In the genomic region with DNA sequence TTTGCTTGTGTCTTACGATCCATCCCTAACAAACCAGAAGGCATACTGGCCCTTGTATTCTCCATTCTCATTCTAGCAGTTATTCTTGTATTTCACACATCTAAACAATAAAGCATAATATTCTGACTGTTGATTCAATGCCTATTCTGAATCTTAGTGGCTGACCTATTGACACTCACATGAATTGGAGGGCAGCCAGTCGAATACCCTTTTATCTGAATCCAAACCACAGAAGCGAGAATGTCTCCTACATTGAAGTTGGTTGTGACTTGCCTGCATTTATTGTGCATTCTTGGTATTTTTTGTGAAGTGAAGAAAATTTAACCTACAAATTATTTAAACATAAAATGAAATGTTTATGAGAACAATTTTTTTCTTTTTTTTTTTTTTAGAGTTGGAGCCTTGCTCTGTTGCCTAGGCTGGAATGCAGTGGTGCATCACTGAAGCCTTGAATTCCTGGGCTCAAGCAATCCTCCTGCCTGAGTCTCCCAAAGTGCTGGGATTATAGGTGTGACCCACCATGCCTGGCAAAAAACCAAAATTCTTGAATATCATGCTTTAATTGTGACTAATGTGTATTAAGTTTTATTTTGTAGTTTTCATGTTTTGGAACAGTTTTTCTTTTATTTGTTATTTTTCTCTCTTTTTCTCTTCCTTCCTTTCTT, we compare ENCODE assay signal across 24 cellular contexts. TPM values are rescaled to one million over a fixed set of nuclear protein-coding genes. Genes with fewer than 3 reads are reported as not detected.
DNase-seq lines count a peak whose midpoint lies in the region; ATAC-seq and TF ChIP-seq lines count a peak whose summit lies in the region.
"Had no signal": no experiment of that assay in that cellular context is flagged by ENCODE, and none has a peak within 500 bp of the region (broad histone marks: within the 10 kb centered on the region; RNA-seq: fewer than 3 reads in every experiment).

No MANE protein-coding gene starts in this region.

- H3K4me3 ChIP-seq in HEK293 (ENCODE audit: low read depth, low read length): no peak overlapping the region
- no peak overlapping the region for H3K4me3 ChIP-seq in retinal pigment epithelial cell (ENCODE audit: low read length)
- H3K4me3 ChIP-seq: breast epithelium, colonic mucosa, prostate gland, suprapubic skin had no signal

- ATAC-seq in GM21381 (IDR thresholded peaks at IDR 0.05; ENCODE audit: unreplicated experiment): no peak
- ATAC-seq: activated T-cell treated with anti-CD3 and anti-CD28 coated beads, Interleukin-2, amount 50 U/mL, for 4 hours; effector memory CD8-positive, alpha-beta T cell; esophagus mucosa; left ventricle myocardium superior had no signal

- H3K4me1 ChIP-seq in HEK293 (ENCODE audit: control insufficient read depth, insufficient read depth, low read length): no peaks in the 10 kb centered on the region
- H3K4me1 ChIP-seq: breast epithelium, colonic mucosa, prostate gland, suprapubic skin had no signal

- H3K36me3 ChIP-seq in HEK293 (ENCODE audit: control insufficient read depth in 2 of 2, insufficient read depth in 1 of 2, low read length in 2 of 2): peaks cover 11 to 29% of the 10 kb centered on the region in 2 experiments; a peak in 2 of 3 replicates
- H3K36me3 ChIP-seq: breast epithelium, colonic mucosa, prostate gland had no signal

- in situ Hi-C loops in SK-MEL-5 (cut with HindIII; ENCODE audit: low pct_unique_long_range_greater_than_20kb, low sequenced_read_pairs): no loop called here

- DNase-seq in SK-MEL-5 (ENCODE audit: low read depth, low spot score) (peak; percentile 3), dermis blood vessel endothelial cell (peak; percentile 11), retinal pigment epithelial cell (ENCODE audit: low read depth) (peak; percentile 46), DMS153 (lab: John Stamatoyannopoulos, UW) (no peak)
- no peak for DNase-seq in activated CD8-positive, alpha-beta memory T cell treated with anti-CD3 and anti-CD28 coated beads, Interleukin-2, amount 50 U/mL, for 4 hours
- DNase-seq: activated CD4-positive, alpha-beta T cell treated with anti-CD3 and anti-CD28 coated beads for 48 hours; activated gamma-delta T cell treated with Interleukin-2 at 50 U/mL for 16 hours; activated T-cell treated with anti-CD3 and anti-CD28 coated beads, Interleukin-2, amount 50 U/mL, for 4 hours; CD4-positive, alpha-beta T cell; colonic mucosa; DMS 273 treated with DMSO at 0.1 percent for 48 hours; effector memory CD8-positive, alpha-beta T cell; GOT3; left ventricle myocardium superior; NCI-H2029; nucleus accumbens; stimulated activated CD4-positive, alpha-beta T cell treated with anti-CD3 and anti-CD28 coated beads, Interleukin-15, amount 100 ng/mL, for 24 hours; stimulated activated naive CD4-positive, alpha-beta T cell had no signal

- TF ChIP-seq CTCF in HEK293 (tag by site-specific recombination; IDR thresholded peaks at IDR 0.05): no peak
- TF ChIP-seq CTCF in retinal pigment epithelial cell (conservative IDR thresholded peaks at IDR 0.05; ENCODE audit: low read depth, low read length): no peak

- POLR2A ChIA-PET in HEK293 (lab: Yijun Ruan, JAX): no interaction called here

- H3K9me3 ChIP-seq in HEK293 (ENCODE audit: control insufficient read depth, insufficient read depth, low read depth, low read length): no peaks in the 10 kb centered on the region
- H3K9me3 ChIP-seq: breast epithelium, colonic mucosa, prostate gland, suprapubic skin had no signal

- CTCF ChIA-PET in HEK293 (lab: Yijun Ruan, JAX): interaction anchor here (0.7 kb wide), 1 partner anchor 8 kb away, joined by 3 read pairs; no protein-coding TSS in a partner anchor

- H3K27ac ChIP-seq in HEK293 (ENCODE audit: extremely low read depth, low read depth, low read length): no peak overlapping the region
- H3K27ac ChIP-seq: breast epithelium, colonic mucosa, prostate gland, suprapubic skin had no signal

TF ChIP-seq in HEK293, 187 proteins besides CTCF, POLR2A, EP300 and RAD21:
- TF ChIP-seq KLF1 (tag by site-specific recombination; IDR thresholded peaks at IDR 0.05) (no peak), ZBTB48 (tag by site-specific recombination; IDR thresholded peaks at IDR 0.05) (no peak), ZNF366 (tag by site-specific recombination; conservative IDR thresholded peaks at IDR 0.05) (0 out of 2 replicates have a peak, but pooled peaks have one; percentile 18), ELK4 (IDR thresholded peaks at IDR 0.05; ENCODE audit: borderline replicate concordance, low read depth, low read length) (no peak), ZFP3 (tag by site-specific recombination; IDR thresholded peaks at IDR 0.05; ENCODE audit: low read depth) (no peak), YY2 (tag by site-specific recombination; IDR thresholded peaks at IDR 0.05) (no peak), ZFP41 (tag by site-specific recombination; IDR thresholded peaks at IDR 0.05; ENCODE audit: borderline replicate concordance) (no peak)
- TF ChIP-seq, protein P1, sequence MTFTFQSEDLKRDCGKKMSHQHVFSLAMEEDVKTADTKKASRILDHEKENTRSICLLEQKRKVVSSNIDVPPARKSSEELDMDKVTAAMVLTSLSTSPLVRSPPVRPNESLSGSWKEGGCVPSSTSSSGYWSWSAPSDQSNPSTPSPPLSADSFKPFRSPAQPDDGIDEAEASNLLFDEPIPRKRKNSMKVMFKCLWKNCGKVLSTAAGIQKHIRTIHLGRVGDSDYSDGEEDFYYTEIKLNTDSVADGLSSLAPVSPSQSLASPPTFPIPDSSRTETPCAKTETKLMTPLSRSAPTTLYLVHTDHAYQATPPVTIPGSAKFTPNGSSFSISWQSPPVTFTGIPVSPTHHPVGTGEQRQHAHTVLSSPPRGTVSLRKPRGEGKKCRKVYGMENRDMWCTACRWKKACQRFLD (tag by site-specific recombination; IDR thresholded peaks at IDR 0.05): no peak

RNA-seq across cellular contexts. Expression of gene EXOC4, which starts 22.7 kb away (rescaled TPM):
- total RNA-seq in SK-MEL-5 (2014; rRNA removed; shearing (Covaris generic)): 62.0 and 70.3 TPM in 2 replicates
- polyA plus RNA-seq in SK-MEL-5 (2015; cell fraction: cytosol; rRNA removed): 35.5 and 51.6 TPM in 2 replicates
- 25.4 and 30.6 TPM in 2 replicates for polyA plus RNA-seq in SK-MEL-5 (2015; cell fraction: nucleus; rRNA removed)
- total RNA-seq in dermis blood vessel endothelial cell: 112 and 140 TPM in 2 replicates

Comparison
In these comparisons a context has a peak if more than half of its experiments do, and no peak if none do; other contexts are left out.
1. DNase-seq: peak in SK-MEL-5 (single experiment), dermis blood vessel endothelial cell (single experiment) and retinal pigment epithelial cell (single experiment); none in DMS153 (single experiment) and activated CD8-positive, alpha-beta memory T cell treated with anti-CD3 and anti-CD28 coated beads, Interleukin-2, amount 50 U/mL, for 4 hours (single experiment).